ENCODE assay signal across 18 cellular contexts in genomic region chr9:118809160-118809625, GRCh38.
DNase-seq lines count a peak whose midpoint lies in the region; ATAC-seq, FAIRE-seq and TF ChIP-seq lines count a peak whose summit lies in the region.
"Had no signal": no experiment of that assay in that cellular context is flagged by ENCODE, and none has a peak within 500 bp of the region (broad histone marks: within the 10 kb centered on the region; RNA-seq: fewer than 3 reads in every experiment).

No MANE protein-coding gene starts in this region.

- H3K4me3 ChIP-seq in HUES48 (ENCODE audit: low read depth, low read length) (peak overlapping the region; percentile 29; the same call in 1 of the 2 replicates), epithelial cell of esophagus (ENCODE audit: low read length) (no peak overlapping the region), thyroid gland (replicated peaks in 1 of 3) (no peak overlapping the region), small intestine (ENCODE audit: low read depth in 1 of 2, low read length in 2 of 2) (no peak overlapping the region)
- H3K4me3 ChIP-seq: left ventricle myocardium inferior, right atrium auricular region, SJCRH30 had no signal

- H3K36me3 ChIP-seq in HUES48 (ENCODE audit: control insufficient read depth, insufficient read depth, low read length) = no peaks in the 10 kb centered on the region
- H3K36me3 ChIP-seq in thyroid gland = no peaks in the 10 kb centered on the region
- no peaks in the 10 kb centered on the region for H3K36me3 ChIP-seq in small intestine (ENCODE audit: control insufficient read depth in 2 of 2, insufficient read depth in 2 of 2, low read length in 2 of 2)
- H3K36me3 ChIP-seq: left ventricle myocardium inferior, right atrium auricular region, SJCRH30 had no signal

- no peaks in the 10 kb centered on the region for H3K27me3 ChIP-seq in HUES48 (ENCODE audit: control insufficient read depth, insufficient read depth, low read length)
- H3K27me3 ChIP-seq in thyroid gland = no peaks in the 10 kb centered on the region
- H3K27me3 ChIP-seq in small intestine (ENCODE audit: control insufficient read depth in 2 of 2, insufficient read depth in 2 of 2, low read length in 2 of 2) = no peaks in the 10 kb centered on the region
- H3K27me3 ChIP-seq: right atrium auricular region, SJCRH30 had no signal

- peak in 1 of 2 donors; percentile 24 for TF ChIP-seq POLR2A in thyroid gland (IDR thresholded peaks at IDR 0.05)

- intact Hi-C loops in thyroid gland (cut with DNase I) = no loop called here

- no peak for ATAC-seq in GM18907 (IDR thresholded peaks at IDR 0.05; ENCODE audit: unreplicated experiment)
- ATAC-seq: stimulated activated memory B cell treated with anti-CD40 and anti-IgM and Interleukin-4, amounts not matched to agents 10 μg/mL and 1 μg/mL and 100 μg/mL, for 72 hours had no signal

- peak; percentile 1 for DNase-seq in epithelial cell of esophagus (ENCODE audit: low read depth)
- DNase-seq in kidney tubule cell (ENCODE audit: low spot score) = peak; percentile 52
- peak; percentile 37 to 64 for DNase-seq in thyroid gland
- DNase-seq in GM10266 (ENCODE audit: extremely low spot score) = no peak
- no peak for DNase-seq in small intestine
- DNase-seq: activated CD4-positive, alpha-beta T cell treated with anti-CD3 and anti-CD28 coated beads, Interleukin-2, amount 50 U/mL, for 48 hours; activated naive CD4-positive, alpha-beta T cell treated with Interleukin-2 at 50 U/mL for 16 hours; activated T-cell treated with anti-CD3 and anti-CD28 coated beads for 4 hours; anterior cingulate cortex; effector memory CD4-positive, alpha-beta T cell; left ventricle myocardium inferior; NCI-H1694 treated with DMSO at 0.1 percent for 48 hours; SJCRH30 had no signal

- 63 to 81% methylated on average over 26 to 47 of the region's 47 CpGs for WGBS in thyroid gland, 2 donors
- WGBS in small intestine, 3 donors = 59 to 83% (median 73%) methylated on average over 31 to 47 of the region's 47 CpGs

- TF ChIP-seq CTCF in epithelial cell of esophagus (IDR thresholded peaks at IDR 0.05; ENCODE audit: insufficient read depth, low read depth, low read length, missing control alignments) = no peak
- TF ChIP-seq CTCF in thyroid gland (IDR thresholded peaks at IDR 0.05) = peak in 4 of 6 experiments; percentile 10 to 61 (median 44)
- no peak for TF ChIP-seq CTCF in GM10266 (IDR thresholded peaks at IDR 0.05; ENCODE audit: control insufficient read depth, insufficient read depth, low read depth, missing control alignments)

- H3K4me1 ChIP-seq in HUES48 (ENCODE audit: control insufficient read depth, insufficient read depth, low read length) = no peaks in the 10 kb centered on the region
- no peaks in the 10 kb centered on the region for H3K4me1 ChIP-seq in thyroid gland
- no peaks in the 10 kb centered on the region for H3K4me1 ChIP-seq in small intestine (ENCODE audit: control insufficient read depth in 2 of 2, insufficient read depth in 1 of 2, low read depth in 1 of 2, low read length in 1 of 2)
- H3K4me1 ChIP-seq: left ventricle myocardium inferior, right atrium auricular region had no signal

- H3K27ac ChIP-seq in HUES48 (ENCODE audit: low read depth, low read length) (no peak overlapping the region), thyroid gland (no peak overlapping the region), small intestine (ENCODE audit: low read depth in 1 of 2, low read length in 1 of 2) (no peak overlapping the region)
- H3K27ac ChIP-seq: left ventricle myocardium inferior, right atrium auricular region, SJCRH30, VCaP had no signal

- H3K9me3 ChIP-seq in HUES48 (ENCODE audit: control insufficient read depth, insufficient read depth, low read length) (no peaks in the 10 kb centered on the region), thyroid gland (no peaks in the 10 kb centered on the region), small intestine (ENCODE audit: control insufficient read depth, low read depth) (no peaks in the 10 kb centered on the region)
- H3K9me3 ChIP-seq: right atrium auricular region had no signal

- no peak overlapping the region for H3K9ac ChIP-seq in HUES48 (ENCODE audit: low read depth, low read length)

- no peak for FAIRE-seq in small intestine (lab: Jason Lieb, UNC)

Comparison
In these comparisons a context has a peak if more than half of its experiments do, and no peak if none do; other contexts are left out.
1. DNase-seq: peak in epithelial cell of esophagus (single experiment), kidney tubule cell (single experiment) and thyroid gland (2 of 2); none in GM10266 (single experiment) and small intestine (single experiment).
2. CTCF ChIP-seq: peak in thyroid gland (4 of 6); none in epithelial cell of esophagus (single experiment) and GM10266 (single experiment).